Comparison of ENCODE assay signal across 23 cellular contexts in the genomic region with DNA sequence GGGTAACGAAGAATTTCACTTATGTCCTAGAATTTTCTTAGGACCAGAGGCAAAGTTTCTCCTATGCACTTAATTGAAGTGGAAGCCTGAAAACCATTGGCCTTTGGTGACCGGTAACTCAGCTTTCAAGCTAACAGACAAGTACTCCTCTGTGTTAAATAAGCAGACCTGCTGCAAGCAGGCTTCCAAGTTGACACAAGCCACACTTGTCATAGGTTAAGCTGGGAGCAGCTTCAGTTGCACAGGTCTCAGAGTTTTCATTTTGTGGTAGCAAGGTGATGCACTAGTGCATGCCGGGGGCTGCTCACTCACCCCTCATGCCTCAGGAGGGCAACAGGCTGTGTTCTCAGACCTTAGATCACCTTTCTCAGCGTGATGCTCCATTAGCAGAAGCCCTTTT.
"Had no signal": no experiment of that assay in that cellular context is flagged by ENCODE, and none has a peak within 500 bp of the region (broad histone marks: within the 10 kb centered on the region; RNA-seq: fewer than 3 reads in every experiment).

No MANE protein-coding gene starts in this region.

- H3K9ac ChIP-seq: parathyroid adenoma had no signal

- H3K9me3 ChIP-seq: ovary, psoas muscle, right lobe of liver, sigmoid colon, stomach, thoracic aorta, tibial artery, transverse colon, upper lobe of right lung, vagina had no signal

- FAIRE-seq: small intestine had no signal

- H3K4me3 ChIP-seq: ovary, psoas muscle, right lobe of liver, sigmoid colon, stomach, thoracic aorta, tibial artery, transverse colon, upper lobe of right lung, vagina had no signal

- H3K27me3 ChIP-seq: ovary, right lobe of liver, sigmoid colon, stomach, transverse colon, upper lobe of right lung, vagina had no signal

- H2AFZ ChIP-seq: parathyroid adenoma had no signal

- H3K36me3 ChIP-seq: ovary, right lobe of liver, sigmoid colon, stomach, thoracic aorta, tibial artery, transverse colon, upper lobe of right lung, vagina had no signal

- DNase-seq: naive thymus-derived CD8-positive, alpha-beta T cell; nephron progenitor cell; occipital lobe; ovary; posterior cingulate gyrus; psoas muscle; right cardiac atrium; right lobe of liver; sigmoid colon; small intestine; stimulated activated CD4-positive, alpha-beta T cell treated with anti-CD3 and anti-CD28 coated beads, Interleukin-15, amount 100 ng/mL, for 24 hours; stimulated activated CD4-positive, alpha-beta T cell treated with anti-CD3 and anti-CD28 coated beads, Interleukin-2, amount 100 ng/mL, for 24 hours; stimulated activated CD4-positive, alpha-beta T cell treated with anti-CD3 and anti-CD28 coated beads, Interleukin-2, amount 100 ng/mL, for 48 hours; stimulated activated CD4-positive, alpha-beta T cell treated with anti-CD3 and anti-CD28 coated beads, Interleukin-4, amount 100 ng/mL, for 24 hours; stimulated activated naive B cell treated with anti-CD40 and anti-IgM and Interleukin-4, amounts not matched to agents 10 μg/mL and 1 μg/mL and 100 μg/mL, for 72 hours; stimulated activated naive CD4-positive, alpha-beta T cell treated with Interleukin-2 at 50 U/mL for 16 hours; stomach; tibial artery; transverse colon; upper lobe of right lung had no signal

- H3K27ac ChIP-seq: ovary, parathyroid adenoma, psoas muscle, right lobe of liver, sigmoid colon, stomach, thoracic aorta, tibial artery, transverse colon, upper lobe of right lung, vagina had no signal

- H3K4me1 ChIP-seq: parathyroid adenoma, right lobe of liver, sigmoid colon, stomach, tibial artery, transverse colon, upper lobe of right lung, vagina had no signal
